Comparison of ENCODE assay signal across 6 cellular contexts in genomic region chr6:155813548-155813947, GRCh38.
"Had no signal": no experiment of that assay in that cellular context is flagged by ENCODE, and none has a peak within 500 bp of the region (broad histone marks: within the 10 kb centered on the region; RNA-seq: fewer than 3 reads in every experiment).

No MANE protein-coding gene starts in this region.

- H3K4me1 Mint-ChIP-seq: IgD-negative memory B cell had no signal

- H3K9me3 Mint-ChIP-seq: IgD-negative memory B cell had no signal

- H3K36me3 Mint-ChIP-seq: IgD-negative memory B cell had no signal

- H3K27ac Mint-ChIP-seq: IgD-negative memory B cell had no signal

- DNase-seq: IMR-90, KBM-7 had no signal

- H3K4me3 ChIP-seq: K562 had no signal

- ATAC-seq: HepG2, K562 had no signal

- H3K4me3 Mint-ChIP-seq: IgD-negative memory B cell had no signal

- H3K27ac ChIP-seq: HL-60 had no signal

- H3K27me3 Mint-ChIP-seq: IgD-negative memory B cell had no signal
